Comparison of ENCODE assay signal across 8 cellular contexts in genomic region chr12:56127888-56128668, GRCh38.
DNase-seq lines count a peak whose midpoint lies in the region; ATAC-seq, FAIRE-seq and TF ChIP-seq lines count a peak whose summit lies in the region.

Gene ESYT1 (plus strand): TSS chr12:56128267. CDS start chr12:56128320, 53 bp downstream.

- DNase-seq in AG09319 (ENCODE audit: extremely low read depth, low read depth) (peak; percentile 99), NCI-H446 treated with DMSO at 0.1 percent for 48 hours (lab: John Stamatoyannopoulos, UW) (peak; percentile 99), cerebellar cortex (ENCODE audit: low spot score) (peak; percentile 100)
- peak; percentile 90 for DNase-seq in stimulated activated CD4-positive, alpha-beta T cell treated with anti-CD3 and anti-CD28 coated beads, Interleukin-12 subunit alpha, Interleukin-12 subunit beta, amount 100 ng/mL, for 4 hours

- ATAC-seq in GM19035 (IDR thresholded peaks at IDR 0.05; ENCODE audit: unreplicated experiment) (peak; percentile 92), HG03354 (IDR thresholded peaks at IDR 0.05; ENCODE audit: poor library complexity, severe bottlenecking, unreplicated experiment) (peak; percentile 90)
- peak; percentile 95 to 97 for ATAC-seq in activated CD4-positive, CD25-positive, alpha-beta regulatory T cell treated with anti-CD3 and anti-CD28 coated beads, Interleukin-2, amount 50 U/mL, for 24 hours

- peak; percentile 65 for FAIRE-seq in islet of Langerhans (lab: Jason Lieb, UNC)

- TF ChIP-seq CTCF in AG09319 (IDR thresholded peaks at IDR 0.05; ENCODE audit: low read depth, low read length), result no peak

Comparison
In these comparisons a context has a peak if more than half of its experiments do, and no peak if none do; other contexts are left out.
1. Peak in every context shown above with its lines: DNase-seq and ATAC-seq.